ENCODE assay signal across 8 cellular contexts in genomic region chr17:79839363-79840203, GRCh38. TPM values are rescaled to one million over a fixed set of nuclear protein-coding genes. Genes with fewer than 3 reads are reported as not detected.
DNase-seq lines count a peak whose midpoint lies in the region; ATAC-seq, FAIRE-seq and TF ChIP-seq lines count a peak whose summit lies in the region.

CBX4 (minus strand) TSS chr17:79839440; CDS start chr17:79839251, 189 bp downstream.

- DNase-seq in Ammon's horn (ENCODE audit: low spot score) (peak; percentile 97), GM19239 (ENCODE audit: insufficient read length, low spot score) (peak; percentile 96), NCI-H748 (lab: John Stamatoyannopoulos, UW; ENCODE audit: unreplicated experiment) (peak; percentile 92), dermis microvascular lymphatic vessel endothelial cell (ENCODE audit: low read depth in 2 of 2) (peak; percentile 73 to 92), lower leg skin (ENCODE audit: low spot score in 2 of 2) (peak; percentile 93 to 99)
- peak; percentile 86 to 89 for DNase-seq in activated CD4-positive, alpha-beta T cell treated with anti-CD3 and anti-CD28 coated beads, Interleukin-2, amount 50 U/mL, for 4 hours
- DNase-seq in stimulated activated CD4-positive, alpha-beta T cell treated with anti-CD3 and anti-CD28 coated beads, Interleukin-4, amount 100 ng/mL, for 4 hours, result peak; percentile 92

- peak within 1 kb of the TSS; percentile 49 for H3K4me3 ChIP-seq in lower leg skin (ENCODE audit: low read depth, poor library complexity, severe bottlenecking)

- intact Hi-C loops in lower leg skin (cut with DNase I; ENCODE audit: low total_unique reads), result no loop called here

- no peak for TF ChIP-seq POLR2A in lower leg skin (IDR thresholded peaks at IDR 0.05)

- 1% methylated on average over 46 to 92 of the region's 96 CpGs for WGBS in lower leg skin, 2 donors

- peak; percentile 70 for FAIRE-seq in GM19239 (lab: Jason Lieb, UNC)

- peak in 1 of 3 donors; percentile 43 for TF ChIP-seq CTCF in lower leg skin (IDR thresholded peaks at IDR 0.05)

- ATAC-seq in HG03521 (IDR thresholded peaks at IDR 0.05; ENCODE audit: unreplicated experiment), result peak; percentile 69

RNA-seq across cellular contexts. Expression of gene CBX4, which starts in this region (rescaled TPM):
- 9.0 and 14.7 TPM in 2 replicates for total RNA-seq in dermis microvascular lymphatic vessel endothelial cell
- total RNA-seq in lower leg skin, result 10 to 100 TPM; 30.2 to 35.6 (median 32.2) TPM

Comparison
In these comparisons a context has a peak if more than half of its experiments do, and no peak if none do; other contexts are left out.
1. Peak in every context shown above with its lines: DNase-seq, ATAC-seq and H3K4me3 ChIP-seq.